8 cellular contexts compared by ENCODE assay signal in genomic region chr4:48778431-48779094, GRCh38. TPM values are rescaled to one million over a fixed set of nuclear protein-coding genes. Genes with fewer than 3 reads are reported as not detected.
DNase-seq lines count a peak whose midpoint lies in the region; ATAC-seq and TF ChIP-seq lines count a peak whose summit lies in the region.

No MANE protein-coding gene starts in this region.

- TF ChIP-seq CTCF in VCaP (conservative IDR thresholded peaks at IDR 0.05) (no peak), fibroblast of the aortic adventitia (IDR thresholded peaks at IDR 0.05; ENCODE audit: insufficient read depth, low read length) (no peak)

- in situ Hi-C loops in ACHN (cut with HindIII; ENCODE audit: low pct_ligation_motif_present, low pct_unique_long_range_greater_than_20kb, low sequenced_read_pairs) = no loop called here

- peak overlapping the region; percentile 88 for H3K4me3 ChIP-seq in fibroblast of the aortic adventitia (ENCODE audit: low read depth, low read length)

- H3K27ac ChIP-seq in VCaP = peak overlapping the region; percentile 96

- ATAC-seq in HG02852 (IDR thresholded peaks at IDR 0.05; ENCODE audit: unreplicated experiment) = no peak

- DNase-seq in ACHN = peak; percentile 19
- DNase-seq in H4 (ENCODE audit: low spot score) = peak; percentile 24
- peak; percentile 65 for DNase-seq in fibroblast of the aortic adventitia (ENCODE audit: low read depth)
- DNase-seq in renal cortical epithelial cell (ENCODE audit: low read depth) = peak; percentile 53
- DNase-seq in NCI-H446 (lab: John Stamatoyannopoulos, UW) = no peak
- no peak for DNase-seq in amniotic stem cell (lab: John Stamatoyannopoulos, UW)

RNA-seq across cellular contexts. Expression of gene FRYL, which starts 1.5 kb away (rescaled TPM):
- total RNA-seq in H4 (2014; rRNA removed; shearing (Covaris generic)) = 32.7 and 36.2 TPM in 2 replicates
- total RNA-seq in fibroblast of the aortic adventitia (ENCODE audit: low replicate concordance) (43.8 and 60.3 TPM in 2 replicates), renal cortical epithelial cell (59.0 and 115 TPM in 2 replicates)

RNA-seq across cellular contexts. Expression of gene OCIAD1, which starts 52.3 kb away (rescaled TPM):
- 212 and 281 TPM in 2 replicates for total RNA-seq in H4 (2014; rRNA removed; shearing (Covaris generic))
- total RNA-seq in fibroblast of the aortic adventitia (ENCODE audit: low replicate concordance) (128 and 181 TPM in 2 replicates), renal cortical epithelial cell (131 and 173 TPM in 2 replicates)

Comparison
In these comparisons a context has a peak if more than half of its experiments do, and no peak if none do; other contexts are left out.
1. DNase-seq: peak in ACHN (single experiment), H4 (single experiment), fibroblast of the aortic adventitia (single experiment) and renal cortical epithelial cell (single experiment); none in NCI-H446 (0 of 2) and amniotic stem cell (single experiment).